Comparison of ENCODE assay signal across 9 cellular contexts in genomic region chr1:228090613-228091081, GRCh38. TPM values are rescaled to one million over a fixed set of nuclear protein-coding genes. Genes with fewer than 3 reads are reported as not detected.
DNase-seq lines count a peak whose midpoint lies in the region; ATAC-seq, FAIRE-seq and TF ChIP-seq lines count a peak whose summit lies in the region.
"Had no signal": no experiment of that assay in that cellular context is flagged by ENCODE, and none has a peak within 500 bp of the region (broad histone marks: within the 10 kb centered on the region; RNA-seq: fewer than 3 reads in every experiment).

No MANE protein-coding gene starts in this region.

- no peak for TF ChIP-seq CTCF in astrocyte (IDR thresholded peaks at IDR 0.05; ENCODE audit: insufficient read depth, low read depth, low read length)
- TF ChIP-seq CTCF in suprapubic skin (IDR thresholded peaks at IDR 0.05), result no peak

- H3K4me3 ChIP-seq in astrocyte (ENCODE audit: insufficient read depth, low read depth, low read length), result no peak overlapping the region
- no peak overlapping the region for H3K4me3 ChIP-seq in suprapubic skin

- peaks cover 45% of the 10 kb centered on the region for H3K4me1 ChIP-seq in astrocyte (ENCODE audit: insufficient read depth, low read length)
- H3K4me1 ChIP-seq in suprapubic skin, result peaks cover 77% of the 10 kb centered on the region

- no peak overlapping the region for H2AFZ ChIP-seq in astrocyte (ENCODE audit: low read depth, low read length)

- H3K4me1 Mint-ChIP-seq in activated naive CD4-positive, alpha-beta T cell treated with anti-CD3 and anti-CD28 coated beads, Interleukin-2, amount 50 U/mL, for 24 hours, result peaks cover 78% of the 10 kb centered on the region
- peaks cover 78% of the 10 kb centered on the region for H3K4me1 Mint-ChIP-seq in astrocyte (ENCODE audit: low read depth, unreplicated experiment)

- H3K27ac Mint-ChIP-seq in activated naive CD4-positive, alpha-beta T cell treated with anti-CD3 and anti-CD28 coated beads, Interleukin-2, amount 50 U/mL, for 24 hours, result peak overlapping the region; percentile 51
- peak overlapping the region; percentile 77 for H3K27ac Mint-ChIP-seq in astrocyte (ENCODE audit: unreplicated experiment)

- no peaks in the 10 kb centered on the region for H3K27me3 ChIP-seq in astrocyte (ENCODE audit: insufficient read depth, low read length)
- H3K27me3 ChIP-seq in suprapubic skin, result no peaks in the 10 kb centered on the region

- no peak overlapping the region for H3K27ac ChIP-seq in astrocyte (ENCODE audit: low read depth, low read length)
- peak overlapping the region; percentile 55 for H3K27ac ChIP-seq in suprapubic skin

- H3K9me3 Mint-ChIP-seq in activated naive CD4-positive, alpha-beta T cell treated with anti-CD3 and anti-CD28 coated beads, Interleukin-2, amount 50 U/mL, for 24 hours, result peaks cover 5% of the 10 kb centered on the region
- H3K9me3 Mint-ChIP-seq in astrocyte (ENCODE audit: unreplicated experiment), result peaks cover 3% of the 10 kb centered on the region

- H3K36me3 ChIP-seq in astrocyte (ENCODE audit: insufficient read depth, low read length) (peaks cover 14% of the 10 kb centered on the region), suprapubic skin (peaks cover 3% of the 10 kb centered on the region)

- peaks cover 10% of the 10 kb centered on the region for H3K9me3 ChIP-seq in astrocyte (ENCODE audit: insufficient read depth, low read depth, low read length)
- peaks cover 3% of the 10 kb centered on the region for H3K9me3 ChIP-seq in suprapubic skin

- 25% methylated on average over 1 of the region's 2 CpGs for WGBS in suprapubic skin

- DNase-seq in activated naive CD4-positive, alpha-beta T cell treated with Interleukin-2 at 50 U/mL for 16 hours, result no peak
- no peak for DNase-seq in astrocyte (ENCODE audit: low read depth)
- DNase-seq in kidney tubule cell (ENCODE audit: low spot score), result peak; percentile 40
- no peak for DNase-seq in suprapubic skin (ENCODE audit: low spot score in 2 of 2)
- DNase-seq in NCI-H146 (lab: John Stamatoyannopoulos, UW), result no peak
- DNase-seq: NCI-H1417 treated with DMSO at 0.1 percent for 48 hours had no signal

- no peak for TF ChIP-seq POLR2A in suprapubic skin (IDR thresholded peaks at IDR 0.05)

- FAIRE-seq in astrocyte (lab: Jason Lieb, UNC), result no peak

- peaks cover 12% of the 10 kb centered on the region for H3K36me3 Mint-ChIP-seq in activated naive CD4-positive, alpha-beta T cell treated with anti-CD3 and anti-CD28 coated beads, Interleukin-2, amount 50 U/mL, for 24 hours
- H3K36me3 Mint-ChIP-seq in astrocyte (ENCODE audit: low read depth, unreplicated experiment), result peaks cover 4% of the 10 kb centered on the region

- H3K79me2 ChIP-seq in astrocyte (ENCODE audit: insufficient read depth, low read length), result peaks cover 100% of the 10 kb centered on the region

- H3K4me2 ChIP-seq in astrocyte (ENCODE audit: low read length), result peak overlapping the region; percentile 21

- no peak for TF ChIP-seq EP300 in suprapubic skin (IDR thresholded peaks at IDR 0.05)

- H3K4me3 Mint-ChIP-seq in activated naive CD4-positive, alpha-beta T cell treated with anti-CD3 and anti-CD28 coated beads, Interleukin-2, amount 50 U/mL, for 24 hours, result peak overlapping the region; percentile 80
- no peak overlapping the region for H3K4me3 Mint-ChIP-seq in astrocyte (ENCODE audit: unreplicated experiment)

- H4K20me1 ChIP-seq in astrocyte (ENCODE audit: insufficient read depth, low read length), result peaks cover 100% of the 10 kb centered on the region

- no peak overlapping the region for H3K9ac ChIP-seq in astrocyte (ENCODE audit: low read length)

- no peaks in the 10 kb centered on the region for H3K27me3 Mint-ChIP-seq in activated naive CD4-positive, alpha-beta T cell treated with anti-CD3 and anti-CD28 coated beads, Interleukin-2, amount 50 U/mL, for 24 hours
- no peaks in the 10 kb centered on the region for H3K27me3 Mint-ChIP-seq in astrocyte (ENCODE audit: low read depth, unreplicated experiment)

- no peak for ATAC-seq in HG03565 (IDR thresholded peaks at IDR 0.05; ENCODE audit: unreplicated experiment)
- ATAC-seq in GM21576 (IDR thresholded peaks at IDR 0.05; ENCODE audit: unreplicated experiment), result no peak

RNA-seq across cellular contexts. Expression of gene ARF1, which starts 8.1 kb away (rescaled TPM):
- total RNA-seq in astrocyte (431 and 435 TPM in 2 replicates), suprapubic skin (100 to 1,000 TPM; 284 to 385 (median 362) TPM)

RNA-seq across cellular contexts. Expression of gene C1orf35, which starts 12.5 kb away (rescaled TPM):
- total RNA-seq in astrocyte, result 19.8 and 21.8 TPM in 2 replicates
- 10 to 100 TPM; 10.6 to 32.3 (median 17.1) TPM for total RNA-seq in suprapubic skin

RNA-seq across cellular contexts. Expression of gene MRPL55, which starts 18.5 kb away (rescaled TPM):
- total RNA-seq in astrocyte (50.8 and 53.3 TPM in 2 replicates), suprapubic skin (100 to 1,000 TPM in 3 of 4 donors, 10 to 100 TPM in 1; 99.3 to 161 (median 119) TPM)

RNA-seq across cellular contexts. Expression of gene GUK1, which starts 49.4 kb away (rescaled TPM):
- total RNA-seq in astrocyte (214 and 217 TPM in 2 replicates), suprapubic skin (100 to 1,000 TPM; 384 to 510 (median 421) TPM)

RNA-seq across cellular contexts. Expression of gene GJC2, which starts 59.1 kb away (rescaled TPM):
- total RNA-seq in astrocyte (1.1 and 1.4 TPM in 2 replicates), suprapubic skin (1 to 10 TPM; 2.5 to 3.6 (median 3.0) TPM)
